ENCODE assay signal across 7 cellular contexts in the genomic region with DNA sequence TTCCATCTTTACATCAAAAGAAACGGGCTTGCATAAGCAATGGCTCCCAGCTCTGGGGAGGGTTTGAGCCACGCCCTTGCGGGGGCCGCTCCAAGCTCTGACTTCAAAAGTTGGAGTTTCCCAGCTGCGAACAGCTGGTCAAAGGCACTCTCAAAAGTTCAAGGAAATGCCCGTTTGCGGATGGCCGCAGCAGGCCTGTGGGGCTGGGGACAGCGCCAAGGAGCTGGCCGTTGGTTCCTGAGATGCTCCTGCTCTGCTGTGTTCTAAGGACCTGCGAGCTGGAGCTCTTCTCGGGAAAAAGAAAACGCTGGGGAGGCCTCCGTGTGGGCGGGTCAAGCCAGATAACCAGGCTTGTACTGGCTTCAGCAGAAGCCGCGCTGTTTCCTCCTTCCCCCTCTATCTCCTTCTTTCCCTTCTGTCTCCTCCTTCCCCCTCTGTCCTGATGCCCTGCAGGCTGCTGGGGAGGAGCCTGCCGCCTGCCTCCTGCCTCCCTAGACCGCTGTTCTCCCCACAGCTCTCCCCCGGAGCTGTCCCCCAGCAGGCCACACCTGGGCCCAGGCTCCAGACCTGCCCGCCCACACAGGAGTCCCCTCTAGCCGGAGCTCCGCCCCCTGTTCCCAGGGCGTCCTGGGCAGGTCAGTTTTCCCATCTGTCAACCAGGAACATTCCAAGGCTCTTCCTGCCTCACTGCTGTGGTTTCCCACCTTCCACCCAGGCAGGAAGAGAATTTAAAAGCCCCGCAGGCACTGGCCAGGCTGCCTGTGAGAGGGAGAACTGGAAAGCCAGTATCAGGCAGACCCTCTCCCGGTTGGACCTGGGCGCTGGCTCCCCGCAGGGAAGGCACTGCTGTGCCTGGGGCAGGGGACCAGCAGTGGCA. TPM values are rescaled to one million over a fixed set of nuclear protein-coding genes. Genes with fewer than 3 reads are reported as not detected.
DNase-seq lines count a peak whose midpoint lies in the region; ATAC-seq, FAIRE-seq and TF ChIP-seq lines count a peak whose summit lies in the region.

No MANE protein-coding gene starts in this region.

- peak; percentile 72 for FAIRE-seq in endometrium (lab: Jason Lieb, UNC)

- no peak for ATAC-seq in GM18873 (IDR thresholded peaks at IDR 0.05; ENCODE audit: low FRiP score, unreplicated experiment)
- ATAC-seq in HG03442 (IDR thresholded peaks at IDR 0.05; ENCODE audit: unreplicated experiment) = no peak

- CTCF ChIA-PET in HEK293T (lab: Yijun Ruan, JAX) = interaction anchor here (0.6 to 1.5 kb wide), 7 partner anchors 11 to 807 kb away, joined by 3 to 6 read pairs (median 3); no protein-coding TSS in a partner anchor

- POLR2A ChIA-PET in HEK293T (lab: Yijun Ruan, JAX) = interaction anchor here (1.0 kb wide), 1 partner anchor 214 kb away, joined by 3 read pairs; a partner anchor contains a TSS

- DNase-seq in HEK293T (ENCODE audit: extremely low spot score) = peak; percentile 31
- DNase-seq in mucosa of gallbladder (ENCODE audit: low spot score) = peak; percentile 60
- DNase-seq in NCI-H187 treated with DMSO at 0.1 percent for 48 hours (lab: John Stamatoyannopoulos, UW) = no peak

TF ChIP-seq in HEK293T, 16 proteins besides CTCF, POLR2A, EP300 and RAD21:
- TF ChIP-seq FOXA1 (IDR thresholded peaks at IDR 0.05) = no peak
- TF ChIP-seq FOXM1 (IDR thresholded peaks at IDR 0.05; ENCODE audit: borderline replicate concordance) = no peak
- no peak for TF ChIP-seq L3MBTL2 (conservative IDR thresholded peaks at IDR 0.05)
- TF ChIP-seq ELF4 (IDR thresholded peaks at IDR 0.05) = no peak
- TF ChIP-seq NFRKB (IDR thresholded peaks at IDR 0.05) = no peak
- no peak for TF ChIP-seq BHLHE40 (IDR thresholded peaks at IDR 0.05; ENCODE audit: borderline replicate concordance)
- TF ChIP-seq LEF1 (IDR thresholded peaks at IDR 0.05; ENCODE audit: borderline replicate concordance) = no peak
- no peak for TF ChIP-seq CTBP1 (IDR thresholded peaks at IDR 0.05; ENCODE audit: borderline replicate concordance)
- no peak for TF ChIP-seq ZNF384 (IDR thresholded peaks at IDR 0.05)
- no peak for TF ChIP-seq TARDBP (IDR thresholded peaks at IDR 0.05)
- TF ChIP-seq SUZ12 (IDR thresholded peaks at IDR 0.05) = no peak
- no peak for TF ChIP-seq HDGF (IDR thresholded peaks at IDR 0.05; ENCODE audit: borderline replicate concordance)
- no peak for TF ChIP-seq SP1 (IDR thresholded peaks at IDR 0.05)
- TF ChIP-seq, protein P1, sequence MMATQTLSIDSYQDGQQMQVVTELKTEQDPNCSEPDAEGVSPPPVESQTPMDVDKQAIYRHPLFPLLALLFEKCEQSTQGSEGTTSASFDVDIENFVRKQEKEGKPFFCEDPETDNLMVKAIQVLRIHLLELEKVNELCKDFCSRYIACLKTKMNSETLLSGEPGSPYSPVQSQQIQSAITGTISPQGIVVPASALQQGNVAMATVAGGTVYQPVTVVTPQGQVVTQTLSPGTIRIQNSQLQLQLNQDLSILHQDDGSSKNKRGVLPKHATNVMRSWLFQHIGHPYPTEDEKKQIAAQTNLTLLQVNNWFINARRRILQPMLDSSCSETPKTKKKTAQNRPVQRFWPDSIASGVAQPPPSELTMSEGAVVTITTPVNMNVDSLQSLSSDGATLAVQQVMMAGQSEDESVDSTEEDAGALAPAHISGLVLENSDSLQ (IDR thresholded peaks at IDR 0.05) = no peak
- no peak for TF ChIP-seq ARNT (IDR thresholded peaks at IDR 0.05)
- TF ChIP-seq FOXK2 (IDR thresholded peaks at IDR 0.05) = no peak

TF ChIP-seq in PFSK-1, 5 proteins besides CTCF, POLR2A, EP300 and RAD21:
- TF ChIP-seq POLR2AphosphoS5 (IDR thresholded peaks at IDR 0.05; ENCODE audit: low read depth, low read length) = 0 out of 2 replicates have a peak, but pooled peaks have one; percentile 32
- TF ChIP-seq, protein P2, sequence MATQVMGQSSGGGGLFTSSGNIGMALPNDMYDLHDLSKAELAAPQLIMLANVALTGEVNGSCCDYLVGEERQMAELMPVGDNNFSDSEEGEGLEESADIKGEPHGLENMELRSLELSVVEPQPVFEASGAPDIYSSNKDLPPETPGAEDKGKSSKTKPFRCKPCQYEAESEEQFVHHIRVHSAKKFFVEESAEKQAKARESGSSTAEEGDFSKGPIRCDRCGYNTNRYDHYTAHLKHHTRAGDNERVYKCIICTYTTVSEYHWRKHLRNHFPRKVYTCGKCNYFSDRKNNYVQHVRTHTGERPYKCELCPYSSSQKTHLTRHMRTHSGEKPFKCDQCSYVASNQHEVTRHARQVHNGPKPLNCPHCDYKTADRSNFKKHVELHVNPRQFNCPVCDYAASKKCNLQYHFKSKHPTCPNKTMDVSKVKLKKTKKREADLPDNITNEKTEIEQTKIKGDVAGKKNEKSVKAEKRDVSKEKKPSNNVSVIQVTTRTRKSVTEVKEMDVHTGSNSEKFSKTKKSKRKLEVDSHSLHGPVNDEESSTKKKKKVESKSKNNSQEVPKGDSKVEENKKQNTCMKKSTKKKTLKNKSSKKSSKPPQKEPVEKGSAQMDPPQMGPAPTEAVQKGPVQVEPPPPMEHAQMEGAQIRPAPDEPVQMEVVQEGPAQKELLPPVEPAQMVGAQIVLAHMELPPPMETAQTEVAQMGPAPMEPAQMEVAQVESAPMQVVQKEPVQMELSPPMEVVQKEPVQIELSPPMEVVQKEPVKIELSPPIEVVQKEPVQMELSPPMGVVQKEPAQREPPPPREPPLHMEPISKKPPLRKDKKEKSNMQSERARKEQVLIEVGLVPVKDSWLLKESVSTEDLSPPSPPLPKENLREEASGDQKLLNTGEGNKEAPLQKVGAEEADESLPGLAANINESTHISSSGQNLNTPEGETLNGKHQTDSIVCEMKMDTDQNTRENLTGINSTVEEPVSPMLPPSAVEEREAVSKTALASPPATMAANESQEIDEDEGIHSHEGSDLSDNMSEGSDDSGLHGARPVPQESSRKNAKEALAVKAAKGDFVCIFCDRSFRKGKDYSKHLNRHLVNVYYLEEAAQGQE (IDR thresholded peaks at IDR 0.05; ENCODE audit: insufficient read depth in 1 of 2, low read depth in 2 of 2, low read length in 2 of 2) = 0 out of 4 replicates have a peak, but pooled peaks have one; percentile 29 to 59
- TF ChIP-seq SIN3A (IDR thresholded peaks at IDR 0.05; ENCODE audit: borderline replicate concordance, insufficient read depth, low read length) = 0 out of 2 replicates have a peak, but pooled peaks have one; percentile 53
- no peak for TF ChIP-seq FOXP2 (optimal IDR thresholded peaks at IDR 0.05; ENCODE audit: borderline replicate concordance, extremely low read depth, extremely low read length, insufficient read depth)

RNA-seq across cellular contexts. Expression of a gene that starts 14.1 kb away (rescaled TPM):
- 5.1 TPM for polyA plus RNA-seq in PFSK-1 (2012; ENCODE audit: insufficient read length, low read depth)
- total RNA-seq in mucosa of gallbladder = 22.8 TPM

RNA-seq across cellular contexts. Expression of a gene that starts 22.7 kb away (rescaled TPM):
- 3.9 TPM for polyA plus RNA-seq in PFSK-1 (2012; ENCODE audit: insufficient read length, low read depth)
- total RNA-seq in mucosa of gallbladder = 27.8 TPM
